In the genomic region with DNA sequence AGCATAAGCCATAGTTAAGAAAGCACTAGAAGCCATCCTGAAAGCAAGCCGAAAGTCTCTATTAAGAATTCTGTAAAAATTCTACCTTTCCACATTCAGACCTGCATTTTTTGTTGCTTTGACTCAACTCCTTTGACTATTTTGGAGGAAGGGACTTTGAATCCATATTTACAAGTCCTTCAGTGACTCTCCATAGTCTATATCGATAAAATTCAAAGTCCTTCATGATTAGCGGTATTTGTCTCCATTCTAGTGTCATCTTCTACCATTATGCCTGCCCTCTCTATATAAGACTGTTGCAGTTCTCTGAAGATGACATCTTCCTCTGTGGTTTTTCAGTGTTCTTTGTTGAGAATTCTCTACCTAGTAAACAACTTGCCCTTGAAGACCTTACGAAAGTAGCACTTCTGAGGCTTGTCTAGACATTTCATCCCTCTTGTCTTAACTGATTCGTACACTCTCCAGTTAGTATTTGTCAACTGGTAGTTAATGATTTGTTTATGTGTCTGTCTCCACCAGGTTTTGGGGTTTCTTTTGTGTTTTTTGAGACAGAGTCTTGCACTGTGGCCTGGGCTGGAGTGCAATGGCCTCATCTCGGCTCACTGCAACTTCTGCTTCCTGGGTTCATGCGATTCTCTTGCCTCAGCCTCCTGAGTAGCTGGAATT, we compare ENCODE assay signal across 1 cellular context.
TF ChIP-seq lines count a peak whose summit lies in the region.

No MANE protein-coding gene starts in this region.

TF ChIP-seq in H1, 55 proteins besides CTCF, POLR2A, EP300 and RAD21 (continued from another document):
- TF ChIP-seq, protein P1, sequence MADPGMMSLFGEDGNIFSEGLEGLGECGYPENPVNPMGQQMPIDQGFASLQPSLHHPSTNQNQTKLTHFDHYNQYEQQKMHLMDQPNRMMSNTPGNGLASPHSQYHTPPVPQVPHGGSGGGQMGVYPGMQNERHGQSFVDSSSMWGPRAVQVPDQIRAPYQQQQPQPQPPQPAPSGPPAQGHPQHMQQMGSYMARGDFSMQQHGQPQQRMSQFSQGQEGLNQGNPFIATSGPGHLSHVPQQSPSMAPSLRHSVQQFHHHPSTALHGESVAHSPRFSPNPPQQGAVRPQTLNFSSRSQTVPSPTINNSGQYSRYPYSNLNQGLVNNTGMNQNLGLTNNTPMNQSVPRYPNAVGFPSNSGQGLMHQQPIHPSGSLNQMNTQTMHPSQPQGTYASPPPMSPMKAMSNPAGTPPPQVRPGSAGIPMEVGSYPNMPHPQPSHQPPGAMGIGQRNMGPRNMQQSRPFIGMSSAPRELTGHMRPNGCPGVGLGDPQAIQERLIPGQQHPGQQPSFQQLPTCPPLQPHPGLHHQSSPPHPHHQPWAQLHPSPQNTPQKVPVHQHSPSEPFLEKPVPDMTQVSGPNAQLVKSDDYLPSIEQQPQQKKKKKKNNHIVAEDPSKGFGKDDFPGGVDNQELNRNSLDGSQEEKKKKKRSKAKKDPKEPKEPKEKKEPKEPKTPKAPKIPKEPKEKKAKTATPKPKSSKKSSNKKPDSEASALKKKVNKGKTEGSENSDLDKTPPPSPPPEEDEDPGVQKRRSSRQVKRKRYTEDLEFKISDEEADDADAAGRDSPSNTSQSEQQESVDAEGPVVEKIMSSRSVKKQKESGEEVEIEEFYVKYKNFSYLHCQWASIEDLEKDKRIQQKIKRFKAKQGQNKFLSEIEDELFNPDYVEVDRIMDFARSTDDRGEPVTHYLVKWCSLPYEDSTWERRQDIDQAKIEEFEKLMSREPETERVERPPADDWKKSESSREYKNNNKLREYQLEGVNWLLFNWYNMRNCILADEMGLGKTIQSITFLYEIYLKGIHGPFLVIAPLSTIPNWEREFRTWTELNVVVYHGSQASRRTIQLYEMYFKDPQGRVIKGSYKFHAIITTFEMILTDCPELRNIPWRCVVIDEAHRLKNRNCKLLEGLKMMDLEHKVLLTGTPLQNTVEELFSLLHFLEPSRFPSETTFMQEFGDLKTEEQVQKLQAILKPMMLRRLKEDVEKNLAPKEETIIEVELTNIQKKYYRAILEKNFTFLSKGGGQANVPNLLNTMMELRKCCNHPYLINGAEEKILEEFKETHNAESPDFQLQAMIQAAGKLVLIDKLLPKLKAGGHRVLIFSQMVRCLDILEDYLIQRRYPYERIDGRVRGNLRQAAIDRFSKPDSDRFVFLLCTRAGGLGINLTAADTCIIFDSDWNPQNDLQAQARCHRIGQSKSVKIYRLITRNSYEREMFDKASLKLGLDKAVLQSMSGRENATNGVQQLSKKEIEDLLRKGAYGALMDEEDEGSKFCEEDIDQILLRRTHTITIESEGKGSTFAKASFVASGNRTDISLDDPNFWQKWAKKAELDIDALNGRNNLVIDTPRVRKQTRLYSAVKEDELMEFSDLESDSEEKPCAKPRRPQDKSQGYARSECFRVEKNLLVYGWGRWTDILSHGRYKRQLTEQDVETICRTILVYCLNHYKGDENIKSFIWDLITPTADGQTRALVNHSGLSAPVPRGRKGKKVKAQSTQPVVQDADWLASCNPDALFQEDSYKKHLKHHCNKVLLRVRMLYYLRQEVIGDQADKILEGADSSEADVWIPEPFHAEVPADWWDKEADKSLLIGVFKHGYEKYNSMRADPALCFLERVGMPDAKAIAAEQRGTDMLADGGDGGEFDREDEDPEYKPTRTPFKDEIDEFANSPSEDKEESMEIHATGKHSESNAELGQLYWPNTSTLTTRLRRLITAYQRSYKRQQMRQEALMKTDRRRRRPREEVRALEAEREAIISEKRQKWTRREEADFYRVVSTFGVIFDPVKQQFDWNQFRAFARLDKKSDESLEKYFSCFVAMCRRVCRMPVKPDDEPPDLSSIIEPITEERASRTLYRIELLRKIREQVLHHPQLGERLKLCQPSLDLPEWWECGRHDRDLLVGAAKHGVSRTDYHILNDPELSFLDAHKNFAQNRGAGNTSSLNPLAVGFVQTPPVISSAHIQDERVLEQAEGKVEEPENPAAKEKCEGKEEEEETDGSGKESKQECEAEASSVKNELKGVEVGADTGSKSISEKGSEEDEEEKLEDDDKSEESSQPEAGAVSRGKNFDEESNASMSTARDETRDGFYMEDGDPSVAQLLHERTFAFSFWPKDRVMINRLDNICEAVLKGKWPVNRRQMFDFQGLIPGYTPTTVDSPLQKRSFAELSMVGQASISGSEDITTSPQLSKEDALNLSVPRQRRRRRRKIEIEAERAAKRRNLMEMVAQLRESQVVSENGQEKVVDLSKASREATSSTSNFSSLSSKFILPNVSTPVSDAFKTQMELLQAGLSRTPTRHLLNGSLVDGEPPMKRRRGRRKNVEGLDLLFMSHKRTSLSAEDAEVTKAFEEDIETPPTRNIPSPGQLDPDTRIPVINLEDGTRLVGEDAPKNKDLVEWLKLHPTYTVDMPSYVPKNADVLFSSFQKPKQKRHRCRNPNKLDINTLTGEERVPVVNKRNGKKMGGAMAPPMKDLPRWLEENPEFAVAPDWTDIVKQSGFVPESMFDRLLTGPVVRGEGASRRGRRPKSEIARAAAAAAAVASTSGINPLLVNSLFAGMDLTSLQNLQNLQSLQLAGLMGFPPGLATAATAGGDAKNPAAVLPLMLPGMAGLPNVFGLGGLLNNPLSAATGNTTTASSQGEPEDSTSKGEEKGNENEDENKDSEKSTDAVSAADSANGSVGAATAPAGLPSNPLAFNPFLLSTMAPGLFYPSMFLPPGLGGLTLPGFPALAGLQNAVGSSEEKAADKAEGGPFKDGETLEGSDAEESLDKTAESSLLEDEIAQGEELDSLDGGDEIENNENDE (IDR thresholded peaks at IDR 0.05; ENCODE audit: insufficient replicate concordance, low read length): no peak
- TF ChIP-seq, protein P2, sequence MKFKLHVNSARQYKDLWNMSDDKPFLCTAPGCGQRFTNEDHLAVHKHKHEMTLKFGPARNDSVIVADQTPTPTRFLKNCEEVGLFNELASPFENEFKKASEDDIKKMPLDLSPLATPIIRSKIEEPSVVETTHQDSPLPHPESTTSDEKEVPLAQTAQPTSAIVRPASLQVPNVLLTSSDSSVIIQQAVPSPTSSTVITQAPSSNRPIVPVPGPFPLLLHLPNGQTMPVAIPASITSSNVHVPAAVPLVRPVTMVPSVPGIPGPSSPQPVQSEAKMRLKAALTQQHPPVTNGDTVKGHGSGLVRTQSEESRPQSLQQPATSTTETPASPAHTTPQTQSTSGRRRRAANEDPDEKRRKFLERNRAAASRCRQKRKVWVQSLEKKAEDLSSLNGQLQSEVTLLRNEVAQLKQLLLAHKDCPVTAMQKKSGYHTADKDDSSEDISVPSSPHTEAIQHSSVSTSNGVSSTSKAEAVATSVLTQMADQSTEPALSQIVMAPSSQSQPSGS (IDR thresholded peaks at IDR 0.05; ENCODE audit: low read length): no peak
- TF ChIP-seq SIRT6 (IDR thresholded peaks at IDR 0.05; ENCODE audit: low read length): no peak
- TF ChIP-seq YY1 (IDR thresholded peaks at IDR 0.05; ENCODE audit: low read depth, low read length): no peak
- no peak for TF ChIP-seq RXRA (IDR thresholded peaks at IDR 0.05; ENCODE audit: insufficient read depth, low read depth, low read length)
- no peak for TF ChIP-seq RNF2 (IDR thresholded peaks at IDR 0.05; ENCODE audit: borderline replicate concordance, low read depth, low read length, missing control alignments, poor library complexity, severe bottlenecking)
- TF ChIP-seq CEBPB (IDR thresholded peaks at IDR 0.05; ENCODE audit: low read depth, low read length): no peak
- TF ChIP-seq BRCA1 (IDR thresholded peaks at IDR 0.05; ENCODE audit: low read depth, low read length): no peak
- TF ChIP-seq TAF1 (IDR thresholded peaks at IDR 0.05; ENCODE audit: low read depth, low read length): no peak
- TF ChIP-seq RFX5 (IDR thresholded peaks at IDR 0.05; ENCODE audit: borderline replicate concordance, low read depth, low read length): no peak
TF ChIP-seq in H1: peak in this region for 0.
